Comparison of ENCODE assay signal across 24 cellular contexts in the genomic region with DNA sequence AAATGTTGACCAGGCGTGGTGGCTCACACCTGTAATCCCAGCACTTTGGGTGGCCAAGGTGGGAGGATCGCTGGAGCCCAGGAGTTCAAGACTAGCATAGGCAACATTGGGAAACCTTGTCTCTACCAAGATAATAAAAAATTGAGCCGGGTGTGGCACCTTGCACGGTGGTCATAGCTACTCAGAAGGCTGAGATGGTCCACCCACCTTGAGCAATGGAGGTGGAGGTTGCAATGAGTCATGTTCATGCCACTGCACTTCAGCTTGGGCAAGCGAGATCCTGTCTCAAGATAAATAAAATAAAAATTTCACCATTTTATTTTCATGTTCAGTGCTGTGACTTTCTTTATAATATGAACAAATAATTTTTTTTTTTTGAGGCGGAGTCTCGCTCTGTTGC. TPM values are rescaled to one million over a fixed set of nuclear protein-coding genes. Genes with fewer than 3 reads are reported as not detected.
DNase-seq lines count a peak whose midpoint lies in the region; ATAC-seq, FAIRE-seq and TF ChIP-seq lines count a peak whose summit lies in the region.
"Had no signal": no experiment of that assay in that cellular context is flagged by ENCODE, and none has a peak within 500 bp of the region (broad histone marks: within the 10 kb centered on the region; RNA-seq: fewer than 3 reads in every experiment).

No MANE protein-coding gene starts in this region.

- TF ChIP-seq RAD21 in GM12878 (IDR thresholded peaks at IDR 0.05; ENCODE audit: insufficient read depth, low read depth, low read length), result no peak

- BruUV-seq in MCF 10A (replicated peaks; lab: Mats Ljungman, UMichigan), result no TSS peak
- BruUV-seq in GM12878 (replicated peaks; lab: Mats Ljungman, UMichigan), result no TSS peak

- SMC1A ChIA-PET in GM12878 (lab: Charles Lee; ENCODE audit: uncharacterized antibody, unreplicated experiment), result interaction anchor here (0.7 kb wide), 1 partner anchor 104 kb away, joined by 3 read pairs; no protein-coding TSS in a partner anchor

- no peak overlapping the region for H2AFZ ChIP-seq in GM12878 (ENCODE audit: control insufficient read depth, low read depth, low read length)
- H2AFZ ChIP-seq: neural progenitor cell had no signal

- peaks cover 65% of the 10 kb centered on the region for H3K36me3 Mint-ChIP-seq in MCF 10A (ENCODE audit: insufficient read depth, unreplicated experiment)

- RAD21 ChIA-PET in GM12878 (lab: Charles Lee; ENCODE audit: unreplicated experiment), result no interaction called here

- no peak for TF ChIP-seq POLR2A in breast epithelium (IDR thresholded peaks at IDR 0.05)
- TF ChIP-seq POLR2A in GM12878 (IDR thresholded peaks at IDR 0.05; ENCODE audit: low read depth, low read length), result no peak
- TF ChIP-seq POLR2A in lower leg skin (IDR thresholded peaks at IDR 0.05), result no peak

- WGBS in GM12878 (ENCODE audit: insufficient coverage, insufficient replicate concordance, low lambda C conversion rate, missing lambda C conversion rate), result 98% methylated on average over 7 of the region's 7 CpGs
- WGBS in lower leg skin, 2 donors, result 81 to 83% methylated on average over 7 of the region's 7 CpGs

- H3K4me1 Mint-ChIP-seq in MCF 10A (ENCODE audit: insufficient read depth, unreplicated experiment), result peaks cover 16% of the 10 kb centered on the region
- H3K4me1 Mint-ChIP-seq: neural progenitor cell had no signal

- peaks cover 0 to 3% of the 10 kb centered on the region in 2 donors for H3K4me1 ChIP-seq in breast epithelium
- peaks cover 11% of the 10 kb centered on the region for H3K4me1 ChIP-seq in GM12878 (ENCODE audit: control insufficient read depth, insufficient read depth, low read length)
- peaks cover 5% of the 10 kb centered on the region for H3K4me1 ChIP-seq in upper lobe of right lung
- H3K4me1 ChIP-seq: neural progenitor cell had no signal

- no peak overlapping the region for H3K4me3 Mint-ChIP-seq in MCF 10A (ENCODE audit: unreplicated experiment)
- H3K4me3 Mint-ChIP-seq: effector memory CD8-positive, alpha-beta T cell; neural progenitor cell; T-helper 1 cell treated with Interleukin-12 subunit alpha and Interleukin-12 subunit beta and Interleukin-4 antibody, amounts not matched to agents 30 μg/mL and 1 μg/mL, for 36 hours had no signal

- intact Hi-C loops in MCF 10A (cut with micrococcal nuclease), result no loop called here
- intact Hi-C loops in breast epithelium (cut with DNase I; ENCODE audit: low total_unique reads), result no loop called here
- intact Hi-C loops in GM12878 (cut with micrococcal nuclease; ENCODE audit: unreplicated experiment), result no loop called here
- intact Hi-C loops in upper lobe of right lung (cut with DNase I), result no loop called here
- intact Hi-C loops in lower leg skin (cut with DNase I; ENCODE audit: low total_unique reads), result no loop called here

- H3K4me3 ChIP-seq in breast epithelium (no peak overlapping the region), GM12878 (no peak overlapping the region), upper lobe of right lung (no peak overlapping the region), lower leg skin (ENCODE audit: low read depth, poor library complexity, severe bottlenecking) (no peak overlapping the region)
- H3K4me3 ChIP-seq: neural progenitor cell, SJSA1 had no signal

- no peaks in the 10 kb centered on the region for H3K36me3 ChIP-seq in breast epithelium
- peaks cover 0 to 7% of the 10 kb centered on the region in 2 experiments for H3K36me3 ChIP-seq in GM12878 (ENCODE audit: control insufficient read depth in 2 of 2, insufficient read depth in 2 of 2, low read length in 1 of 2)
- peaks cover 6% of the 10 kb centered on the region for H3K36me3 ChIP-seq in upper lobe of right lung

- no peak overlapping the region for H3K4me2 ChIP-seq in GM12878 (ENCODE audit: control insufficient read depth, insufficient read depth)
- H3K4me2 ChIP-seq: neural progenitor cell had no signal

- no peaks in the 10 kb centered on the region for H3K27me3 Mint-ChIP-seq in MCF 10A (ENCODE audit: insufficient read depth, unreplicated experiment)
- H3K27me3 Mint-ChIP-seq: effector memory CD8-positive, alpha-beta T cell had no signal

- H3K9me3 Mint-ChIP-seq in MCF 10A (ENCODE audit: unreplicated experiment), result no peaks in the 10 kb centered on the region
- H3K9me3 Mint-ChIP-seq: effector memory CD8-positive, alpha-beta T cell had no signal

- TF ChIP-seq CTCF in MCF 10A (IDR thresholded peaks at IDR 0.05; ENCODE audit: unreplicated experiment) (no peak), breast epithelium (IDR thresholded peaks at IDR 0.05) (no peak), GM12878 (IDR thresholded peaks at IDR 0.05 in 2 of 3, conservative IDR thresholded peaks at IDR 0.05 in 1 of 3; ENCODE audit: control insufficient read depth in 2 of 3, extremely low read depth in 1 of 3, insufficient read depth in 1 of 3, low read depth in 3 of 3, low read length in 3 of 3) (no peak), upper lobe of right lung (IDR thresholded peaks at IDR 0.05) (no peak), lower leg skin (IDR thresholded peaks at IDR 0.05) (no peak)

- POLR2A ChIA-PET in MCF 10A (lab: Yijun Ruan, JAX) (interaction anchor here (0.5 to 8.8 kb wide), 19 partner anchors 10 to 217 kb away, joined by 3 to 86 read pairs (median 4); a partner anchor contains a TSS), GM12878 (lab: Charles Lee) (no interaction called here)

- H4K20me1 ChIP-seq in GM12878 (ENCODE audit: control insufficient read depth, insufficient read depth), result peaks cover 3% of the 10 kb centered on the region; the same call in 1 of the 2 replicates

- in situ Hi-C loops in GM12878 (cut with MboI), result no loop called here

- H3K27ac Mint-ChIP-seq in MCF 10A (ENCODE audit: low read depth, unreplicated experiment), result peak overlapping the region; percentile 31
- H3K27ac Mint-ChIP-seq: effector memory CD8-positive, alpha-beta T cell; neural progenitor cell; T-helper 1 cell treated with Interleukin-12 subunit alpha and Interleukin-12 subunit beta and Interleukin-4 antibody, amounts not matched to agents 30 μg/mL and 1 μg/mL, for 36 hours had no signal

- peaks cover 0 to 11% of the 10 kb centered on the region in 2 donors for H3K9me3 ChIP-seq in breast epithelium
- H3K9me3 ChIP-seq in GM12878 (replicated peaks; ENCODE audit: control insufficient read depth, insufficient read depth, low read length), result peaks cover 12% of the 10 kb centered on the region
- no peaks in the 10 kb centered on the region for H3K9me3 ChIP-seq in upper lobe of right lung

- peaks cover 91% of the 10 kb centered on the region for H3K79me2 ChIP-seq in GM12878 (ENCODE audit: control insufficient read depth, insufficient read depth, low read length)

- H3K27me3 ChIP-seq in breast epithelium (no peaks in the 10 kb centered on the region), GM12878 (replicated peaks in 1 of 2; ENCODE audit: control insufficient read depth in 2 of 2, insufficient read depth in 2 of 2, low read length in 1 of 2) (no peaks in the 10 kb centered on the region), upper lobe of right lung (no peaks in the 10 kb centered on the region)
- H3K27me3 ChIP-seq: neural progenitor cell, SJSA1 had no signal

- CTCF ChIA-PET in MCF 10A (lab: Yijun Ruan, JAX) (interaction anchor here (0.7 kb wide), 2 partner anchors 63 to 295 kb away, joined by 3 read pairs; no protein-coding TSS in a partner anchor), GM12878 (lab: Yijun Ruan, JAX) (no interaction called here)

- H3K27ac ChIP-seq in breast epithelium, result no peak overlapping the region
- H3K27ac ChIP-seq in GM12878 (ENCODE audit: control insufficient read depth, insufficient read depth), result no peak overlapping the region
- H3K27ac ChIP-seq in upper lobe of right lung, result no peak overlapping the region
- H3K27ac ChIP-seq: C4-2B, neural progenitor cell, SJSA1 had no signal

- ATAC-seq in GM12878, result no peak
- peak; percentile 64 for ATAC-seq in upper lobe of right lung
- ATAC-seq: effector memory CD8-positive, alpha-beta T cell had no signal

- no peak overlapping the region for H3K9ac ChIP-seq in GM12878 (ENCODE audit: control insufficient read depth, insufficient read depth, low read length)
- H3K9ac ChIP-seq: neural progenitor cell had no signal

- peak; percentile 95 for DNase-seq in MCF 10A (ENCODE audit: unreplicated experiment)
- DNase-seq in breast epithelium (ENCODE audit: low spot score in 2 of 2), result no peak
- no peak for DNase-seq in GM12878 (ENCODE audit: low read depth, low spot score)
- DNase-seq in iris pigment epithelial cell (ENCODE audit: low read depth), result peak; percentile 47
- no peak for DNase-seq in upper lobe of right lung
- DNase-seq in stimulated activated CD8-positive, alpha-beta memory T cell treated with anti-CD3 and anti-CD28 coated beads, Interleukin-4, amount 100 ng/mL, for 48 hours, result no peak
- DNase-seq in lower leg skin (ENCODE audit: low spot score in 2 of 2), result no peak
- no peak for DNase-seq in OCI-M2 (lab: John Stamatoyannopoulos, UW; ENCODE audit: unreplicated experiment)
- DNase-seq: activated CD4-positive, alpha-beta T cell treated with anti-CD3 and anti-CD28 coated beads, Interleukin-2, amount 50 U/mL, for 4 hours; activated naive CD4-positive, alpha-beta T cell treated with Interleukin-2 at 50 U/mL for 16 hours; activated T-cell treated with anti-CD3 and anti-CD28 coated beads, Interleukin-2, amount 50 U/mL, for 1 hour; aorta; DMS 273 treated with DMSO at 0.1 percent for 48 hours; effector memory CD8-positive, alpha-beta T cell; GDM1; islet precursor cell; NCI-H187; NCI-H446; stimulated activated CD4-positive, alpha-beta T cell treated with anti-CD3 and anti-CD28 coated beads, Interleukin-12 subunit alpha, Interleukin-12 subunit beta, amount 100 ng/mL, for 4 hours had no signal

- no peak for TF ChIP-seq EP300 in GM12878 (IDR thresholded peaks at IDR 0.05; ENCODE audit: borderline replicate concordance in 1 of 2, control insufficient read depth in 1 of 2, low read depth in 2 of 2, low read length in 2 of 2)

- no peak for FAIRE-seq in GM12878 (lab: Jason Lieb, UNC)
- FAIRE-seq: GM19239 had no signal

RNA-seq across cellular contexts. Expression of a gene that starts 12.5 kb away (rescaled TPM):
- 106 and 114 TPM in 2 replicates for total RNA-seq in MCF 10A (2022)
- 10 to 100 TPM; 20.8 to 32.2 (median 22.0) TPM for total RNA-seq in breast epithelium
- total RNA-seq in GM12878 (2013; cell fraction: nucleolus; rRNA removed), result 80.8 and 88.1 TPM in 2 replicates
- total RNA-seq in GM12878 (2014; rRNA removed), result 52.6 and 59.6 TPM in 2 replicates
- 69.8 and 71.0 TPM in 2 replicates for total RNA-seq in GM12878 (2014; rRNA removed; fragmentation: Illumina TruSeq; extraction: Trizol)
- total RNA-seq in GM12878 (2021), result 72.6 TPM in 2 replicates
- polyA plus RNA-seq in GM12878 (2011; ENCODE audit: low read depth), result 24.7 TPM
- polyA plus RNA-seq in GM12878 (2011; rRNA removed), result 100 and 162 TPM in 2 replicates
- 32.0 and 38.4 TPM in 2 replicates for polyA plus RNA-seq in GM12878 (2011; cell fraction: cytosol; rRNA removed)
- 28.7 and 36.7 TPM in 2 replicates for polyA plus RNA-seq in GM12878 (2011; cell fraction: nucleus; rRNA removed)
- polyA plus RNA-seq in GM12878 (2012), result 24.5 and 34.8 TPM in 2 replicates
- polyA plus RNA-seq in GM12878 (2014; fragmentation: Illumina TruSeq; extraction: Trizol), result 62.6 and 76.2 TPM in 2 replicates
- 10 to 100 TPM; 20.6 to 23.4 TPM for polyA plus RNA-seq in GM12878 (2014; fragmentation: Nextera tagmentation; extraction: Ambion mirVana)
- polyA plus RNA-seq in GM12878 (2014; rRNA removed), result 28.0 and 35.6 TPM in 2 replicates
- polyA plus RNA-seq in GM12878 (2016; fragmentation: Nextera tagmentation; extraction: Ambion mirVana), result 10 to 100 TPM; 47.5 to 52.5 TPM
- polyA minus RNA-seq in GM12878 (2011; rRNA and poly(A)+ RNA removed), result 77.4 and 116 TPM in 2 replicates
- 37.0 and 41.8 TPM in 2 replicates for polyA minus RNA-seq in GM12878 (2011; cell fraction: cytosol; rRNA and poly(A)+ RNA removed)
- 19.3 and 25.4 TPM in 2 replicates for polyA minus RNA-seq in GM12878 (2011; cell fraction: nucleus; rRNA and poly(A)+ RNA removed)
- total RNA-seq in upper lobe of right lung, result 20.9 TPM
- 10 to 100 TPM; 48.8 to 73.1 (median 54.5) TPM for total RNA-seq in lower leg skin

RNA-seq across cellular contexts. Expression of a gene that starts 60.0 kb away (rescaled TPM):
- total RNA-seq in MCF 10A (2022), result 24.2 and 29.3 TPM in 2 replicates
- total RNA-seq in breast epithelium, result 10 to 100 TPM; 12.8 to 25.5 (median 23.3) TPM
- total RNA-seq in GM12878 (2013; cell fraction: nucleolus; rRNA removed), result 71.0 and 71.5 TPM in 2 replicates
- 23.7 and 28.6 TPM in 2 replicates for total RNA-seq in GM12878 (2014; rRNA removed)
- 45.1 and 46.1 TPM in 2 replicates for total RNA-seq in GM12878 (2014; rRNA removed; fragmentation: Illumina TruSeq; extraction: Trizol)
- total RNA-seq in GM12878 (2021), result 23.0 and 23.6 TPM in 2 replicates
- 14.7 TPM for polyA plus RNA-seq in GM12878 (2011; ENCODE audit: low read depth)
- 13.6 and 15.8 TPM in 2 replicates for polyA plus RNA-seq in GM12878 (2011; rRNA removed)
- polyA plus RNA-seq in GM12878 (2011; cell fraction: cytosol; rRNA removed), result 3.6 and 4.8 TPM in 2 replicates
- polyA plus RNA-seq in GM12878 (2011; cell fraction: nucleus; rRNA removed), result 5.4 and 8.5 TPM in 2 replicates
- 18.5 and 23.9 TPM in 2 replicates for polyA plus RNA-seq in GM12878 (2012)
- 50.6 and 62.8 TPM in 2 replicates for polyA plus RNA-seq in GM12878 (2014; fragmentation: Illumina TruSeq; extraction: Trizol)
- 10 to 100 TPM; 29.5 to 35.2 TPM for polyA plus RNA-seq in GM12878 (2014; fragmentation: Nextera tagmentation; extraction: Ambion mirVana)
- 23.8 and 25.8 TPM in 2 replicates for polyA plus RNA-seq in GM12878 (2014; rRNA removed)
- polyA plus RNA-seq in GM12878 (2016; fragmentation: Nextera tagmentation; extraction: Ambion mirVana), result 10 to 100 TPM; 45.6 to 47.8 TPM
- 9.0 and 9.4 TPM in 2 replicates for polyA minus RNA-seq in GM12878 (2011; rRNA and poly(A)+ RNA removed)
- polyA minus RNA-seq in GM12878 (2011; cell fraction: cytosol; rRNA and poly(A)+ RNA removed), result 5.3 and 6.5 TPM in 2 replicates
- 5.7 and 7.3 TPM in 2 replicates for polyA minus RNA-seq in GM12878 (2011; cell fraction: nucleus; rRNA and poly(A)+ RNA removed)
- 13.2 TPM for total RNA-seq in upper lobe of right lung
- total RNA-seq in lower leg skin, result 10 to 100 TPM; 18.5 to 23.8 (median 20.8) TPM

Comparison
In these comparisons a context has a peak if more than half of its experiments do, and no peak if none do; other contexts are left out.
1. DNase-seq: peak in MCF 10A (single experiment) and iris pigment epithelial cell (single experiment); none in breast epithelium (0 of 2), GM12878 (single experiment), upper lobe of right lung (single experiment), stimulated activated CD8-positive, alpha-beta memory T cell treated with anti-CD3 and anti-CD28 coated beads, Interleukin-4, amount 100 ng/mL, for 48 hours (single experiment), lower leg skin (0 of 2) and OCI-M2 (single experiment).